In the genomic region with DNA sequence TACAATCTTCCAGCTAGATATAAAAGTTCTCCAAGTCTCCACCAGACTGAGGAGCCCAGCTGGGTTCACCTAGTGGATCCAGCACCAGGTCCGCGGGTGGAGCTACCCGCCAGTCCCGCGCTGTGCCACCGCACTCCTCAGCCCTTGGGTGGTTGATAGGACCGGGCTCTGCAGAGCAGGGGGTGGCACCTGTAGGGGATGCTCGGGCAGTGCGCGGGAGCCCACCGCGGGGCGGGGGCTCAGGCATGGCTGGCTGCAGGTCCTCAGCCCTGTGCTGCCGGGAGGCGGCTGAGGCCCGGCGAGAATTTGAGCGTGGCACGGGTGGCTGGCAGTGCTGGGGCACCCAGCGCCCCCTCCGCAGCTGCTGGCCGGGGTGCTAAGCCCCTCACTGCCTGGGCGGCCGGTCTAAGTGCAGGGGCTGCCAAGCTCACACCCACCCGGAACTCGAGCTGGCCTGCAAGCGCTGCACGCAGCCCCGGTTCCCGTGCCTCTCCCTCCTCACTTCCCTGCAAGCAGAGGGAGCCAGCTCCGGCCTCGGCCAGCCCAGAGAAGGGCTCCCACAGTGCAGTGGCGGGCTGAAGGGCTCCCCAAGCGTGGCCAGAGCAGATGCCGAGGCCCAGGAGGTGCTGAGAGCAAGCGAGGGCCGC, we compare ENCODE assay signal across 22 cellular contexts.
"Had no signal": no experiment of that assay in that cellular context is flagged by ENCODE, and none has a peak within 500 bp of the region (broad histone marks: within the 10 kb centered on the region; RNA-seq: fewer than 3 reads in every experiment).

No MANE protein-coding gene starts in this region.

- H3K4me1 Mint-ChIP-seq: memory B cell; natural killer cell; neural crest cell; stimulated activated naive B cell treated with anti-CD40 and anti-IgM and Interleukin-4, amounts not matched to agents 10 μg/mL and 1 μg/mL and 100 μg/mL, for 72 hours had no signal

- H3K36me3 ChIP-seq: lower lobe of right lung, ovary, right lobe of liver, uterus had no signal

- H3K36me3 Mint-ChIP-seq: memory B cell; natural killer cell; stimulated activated naive B cell treated with anti-CD40 and anti-IgM and Interleukin-4, amounts not matched to agents 10 μg/mL and 1 μg/mL and 100 μg/mL, for 72 hours had no signal

- ATAC-seq: left lobe of liver; natural killer cell; stimulated activated naive B cell treated with anti-CD40 and anti-IgM and Interleukin-4, amounts not matched to agents 10 μg/mL and 1 μg/mL and 100 μg/mL, for 72 hours had no signal

- H3K27me3 ChIP-seq: hepatocyte, ovary, right lobe of liver, uterus had no signal

- H3K27ac ChIP-seq: coronary artery, hepatocyte, lower lobe of right lung, ovary, right lobe of liver, uterus had no signal

- H3K4me3 ChIP-seq: coronary artery, hepatocyte, lower lobe of right lung, ovary, right lobe of liver, uterus had no signal

- H3K4me3 Mint-ChIP-seq: memory B cell; mesothelial cell of epicardium; natural killer cell; neural crest cell; stimulated activated naive B cell treated with anti-CD40 and anti-IgM and Interleukin-4, amounts not matched to agents 10 μg/mL and 1 μg/mL and 100 μg/mL, for 72 hours had no signal

- DNase-seq: effector CD4-positive, alpha-beta T cell; foreskin melanocyte; head of caudate nucleus; kidney glomerular epithelial cell; lower lobe of right lung; natural killer cell; nucleus accumbens; ovary; stimulated activated CD4-positive, alpha-beta T cell treated with anti-CD3 and anti-CD28 coated beads, Interleukin-15, amount 100 ng/mL, for 24 hours; stimulated activated CD4-positive, alpha-beta T cell treated with anti-CD3 and anti-CD28 coated beads, Interleukin-1b, Interleukin-23, amount 100 ng/mL, for 48 hours; stimulated activated CD4-positive, alpha-beta T cell treated with anti-CD3 and anti-CD28 coated beads, Interleukin-4, amount 100 ng/mL, for 24 hours; stimulated activated naive B cell treated with anti-CD40 and anti-IgM and Interleukin-4, amounts not matched to agents 10 μg/mL and 1 μg/mL and 100 μg/mL, for 72 hours; trophoblast cell; uterus had no signal

- H3K4me1 ChIP-seq: lower lobe of right lung, right lobe of liver, uterus had no signal

- H3K27ac Mint-ChIP-seq: memory B cell; mesothelial cell of epicardium; natural killer cell; progenitor cell of endocrine pancreas; stimulated activated naive B cell treated with anti-CD40 and anti-IgM and Interleukin-4, amounts not matched to agents 10 μg/mL and 1 μg/mL and 100 μg/mL, for 72 hours had no signal

- H3K9me3 ChIP-seq: lower lobe of right lung, ovary, right lobe of liver, uterus had no signal

- H3K27me3 Mint-ChIP-seq: memory B cell; progenitor cell of endocrine pancreas; stimulated activated naive B cell treated with anti-CD40 and anti-IgM and Interleukin-4, amounts not matched to agents 10 μg/mL and 1 μg/mL and 100 μg/mL, for 72 hours had no signal
